8 cellular contexts compared by ENCODE assay signal in genomic region chr19:39448271-39448670, GRCh38. TPM values are rescaled to one million over a fixed set of nuclear protein-coding genes. Genes with fewer than 3 reads are reported as not detected.
DNase-seq lines count a peak whose midpoint lies in the region; ATAC-seq, FAIRE-seq and TF ChIP-seq lines count a peak whose summit lies in the region.

No MANE protein-coding gene starts in this region.

- H3K4me1 ChIP-seq in kidney (ENCODE audit: control insufficient read depth in 1 of 2, insufficient read depth in 1 of 2, low read depth in 1 of 2, low read length in 2 of 2) (peaks cover 0 to 18% of the 10 kb centered on the region in 2 donors), gastrocnemius medialis (peaks cover 18 to 29% of the 10 kb centered on the region in 2 donors)

- TF ChIP-seq POLR2A in gastrocnemius medialis (IDR thresholded peaks at IDR 0.05): no peak

- H3K27ac ChIP-seq in kidney (ENCODE audit: low read depth in 2 of 2, low read length in 2 of 2): no peak overlapping the region
- no peak overlapping the region for H3K27ac ChIP-seq in gastrocnemius medialis

- no peak for FAIRE-seq in kidney (lab: Jason Lieb, UNC)

- H3K9ac ChIP-seq in kidney (ENCODE audit: low read length in 2 of 2): no peak overlapping the region

- TF ChIP-seq CTCF in kidney (IDR thresholded peaks at IDR 0.05; ENCODE audit: borderline replicate concordance, extremely low read depth, insufficient read depth) (no peak), gastrocnemius medialis (IDR thresholded peaks at IDR 0.05 in 4 of 5, conservative IDR thresholded peaks at IDR 0.05 in 1 of 5) (no peak)

- H3K27me3 ChIP-seq in gastrocnemius medialis: no peaks in the 10 kb centered on the region

- H3K9me3 ChIP-seq in kidney (ENCODE audit: control insufficient read depth in 1 of 2, low read length in 2 of 2) (no peaks in the 10 kb centered on the region), gastrocnemius medialis (no peaks in the 10 kb centered on the region)

- H3K36me3 Mint-ChIP-seq in naive B cell: peaks cover 10 to 29% of the 10 kb centered on the region in 2 donors

- peaks cover 0 to 14% of the 10 kb centered on the region in 2 donors for H3K36me3 ChIP-seq in kidney (ENCODE audit: control insufficient read depth in 1 of 2, insufficient read depth in 2 of 2, low read length in 2 of 2)
- peaks cover 0 to 6% of the 10 kb centered on the region in 2 donors for H3K36me3 ChIP-seq in gastrocnemius medialis

- no peaks in the 10 kb centered on the region for H3K27me3 Mint-ChIP-seq in naive B cell

- in situ Hi-C loops in gastrocnemius medialis (cut with MboI; ENCODE audit: low sequenced_read_pairs in 4 of 4): loop anchor here in 2 of 4 donors (25.0 kb wide), 2 partner anchors 89 to 389 kb away; partner anchors contain the start of genes DYRK1B (in 2 of the 2), FBL (in 2 of the 2), EID2 (in 1 of the 2) and EID2B (in 1 of the 2)

- ATAC-seq in naive B cell (ENCODE audit: low read depth in 2 of 2) (peak; percentile 13 to 19), gastrocnemius medialis (no peak)

- H3K9me3 Mint-ChIP-seq in naive B cell: peaks cover 0 to 2% (median 0%) of the 10 kb centered on the region in 7 donors

- peak overlapping the region; percentile 52 to 100 (median 84) for H3K4me3 Mint-ChIP-seq in naive B cell

- peak; percentile 58 for DNase-seq in Daoy (ENCODE audit: low read depth)
- peak; percentile 64 for DNase-seq in HK-2 (ENCODE audit: unreplicated experiment)
- DNase-seq in activated T-cell treated with anti-CD3 and anti-CD28 coated beads, Interleukin-2, amount 50 U/mL, for 48 hours: peak; percentile 55 to 60
- DNase-seq in naive B cell: peak; percentile 43
- DNase-seq in NCI-H82 (lab: John Stamatoyannopoulos, UW): no peak
- DNase-seq in kidney: no peak
- DNase-seq in mesenteric fat pad (ENCODE audit: low spot score): no peak
- DNase-seq in gastrocnemius medialis: no peak

- intact Hi-C loops in kidney (cut with DNase I): no loop called here
- intact Hi-C loops in gastrocnemius medialis (cut with DNase I; ENCODE audit: low total_unique reads): loop anchor here (10.0 kb wide), 1 partner anchor 227 kb away; no protein-coding TSS in a partner anchor

- no peak overlapping the region for H3K4me3 ChIP-seq in kidney (ENCODE audit: low read length in 2 of 2)
- H3K4me3 ChIP-seq in gastrocnemius medialis: no peak overlapping the region

- H3K27ac Mint-ChIP-seq in naive B cell: peak overlapping the region; percentile 66 to 95 (median 85)

- peaks cover 63 to 89% (median 70%) of the 10 kb centered on the region in 3 donors for H3K4me1 Mint-ChIP-seq in naive B cell

RNA-seq across cellular contexts. Expression of gene SUPT5H, which starts 2.9 kb away (rescaled TPM):
- total RNA-seq in Daoy (2014; rRNA removed; shearing (Covaris generic)): 78.7 and 140 TPM in 2 replicates
- 100 to 1,000 TPM in 1 of 6 donors, 10 to 100 TPM in 5; 48.1 to 119 (median 81.6) TPM for polyA plus RNA-seq in naive B cell (ENCODE audit: low read depth in 6 of 6)
- total RNA-seq in kidney: 123 TPM
- 106 TPM for polyA plus RNA-seq in kidney (ENCODE audit: insufficient read depth, low read depth, low replicate concordance)
- 84.5 TPM for total RNA-seq in mesenteric fat pad
- 100 to 1,000 TPM in 2 of 4 donors, 10 to 100 TPM in 2; 60.7 to 148 (median 108) TPM for total RNA-seq in gastrocnemius medialis

RNA-seq across cellular contexts. Expression of gene RPS16, which starts 12.5 kb away (rescaled TPM):
- total RNA-seq in Daoy (2014; rRNA removed; shearing (Covaris generic)): 54.9 and 71.8 TPM in 2 replicates
- polyA plus RNA-seq in naive B cell (ENCODE audit: low read depth in 6 of 6): 1,000 to 10,000 TPM; 1,393 to 2,131 (median 1,793) TPM
- total RNA-seq in kidney: 1,461 TPM
- 1,965 TPM for polyA plus RNA-seq in kidney (ENCODE audit: insufficient read depth, low read depth, low replicate concordance)
- 1,454 TPM for total RNA-seq in mesenteric fat pad
- total RNA-seq in gastrocnemius medialis: 1,000 to 10,000 TPM; 1,066 to 1,636 (median 1,467) TPM

RNA-seq across cellular contexts. Expression of gene TIMM50, which starts 32.4 kb away (rescaled TPM):
- total RNA-seq in Daoy (2014; rRNA removed; shearing (Covaris generic)): 108 and 116 TPM in 2 replicates
- polyA plus RNA-seq in naive B cell (ENCODE audit: low read depth in 6 of 6) (10 to 100 TPM; 35.4 to 41.9 (median 37.0) TPM), kidney (ENCODE audit: insufficient read depth, low read depth, low replicate concordance) (74.4 TPM)
- total RNA-seq in kidney (52.4 TPM), mesenteric fat pad (58.4 TPM), gastrocnemius medialis (10 to 100 TPM; 66.9 to 97.6 (median 85.6) TPM)

RNA-seq across cellular contexts. Expression of gene PLEKHG2, which starts 35.8 kb away (rescaled TPM):
- total RNA-seq in Daoy (2014; rRNA removed; shearing (Covaris generic)): 3.0 and 6.9 TPM in 2 replicates
- polyA plus RNA-seq in naive B cell (ENCODE audit: low read depth in 6 of 6) (1 to 10 TPM in 5 of 6 donors, not detected in 1; 2.5 to 8.3 (median 4.7) TPM), kidney (ENCODE audit: insufficient read depth, low read depth, low replicate concordance) (8.5 TPM)
- total RNA-seq in kidney (29.7 TPM), mesenteric fat pad (56.4 TPM), gastrocnemius medialis (1 to 10 TPM; 1.3 to 3.6 (median 3.3) TPM)

RNA-seq across cellular contexts. Expression of gene ZFP36, which starts 41.6 kb away (rescaled TPM):
- total RNA-seq in Daoy (2014; rRNA removed; shearing (Covaris generic)): 0.21 and 2.1 TPM in 2 replicates
- 100 to 1,000 TPM; 291 to 784 (median 445) TPM for polyA plus RNA-seq in naive B cell (ENCODE audit: low read depth in 6 of 6)
- total RNA-seq in kidney: 132 TPM
- 87.9 TPM for polyA plus RNA-seq in kidney (ENCODE audit: insufficient read depth, low read depth, low replicate concordance)
- 1,383 TPM for total RNA-seq in mesenteric fat pad
- 100 to 1,000 TPM in 2 of 4 donors, 10 to 100 TPM in 2; 72.2 to 202 (median 132) TPM for total RNA-seq in gastrocnemius medialis

Comparison
In these comparisons a context has a peak if more than half of its experiments do, and no peak if none do; other contexts are left out.
1. DNase-seq: peak in Daoy (single experiment), HK-2 (single experiment), activated T-cell treated with anti-CD3 and anti-CD28 coated beads, Interleukin-2, amount 50 U/mL, for 48 hours (2 of 2) and naive B cell (single experiment); none in NCI-H82 (single experiment), kidney (single experiment), mesenteric fat pad (single experiment) and gastrocnemius medialis (0 of 2).
2. ATAC-seq: peak in naive B cell (2 of 2); none in gastrocnemius medialis (0 of 2).
3. RNA of gene RPS16, which starts 12.5 kb away (total RNA-seq): 1,066 to 1,636 TPM in gastrocnemius medialis, 1,461 TPM in kidney (single experiment) and 1,454 TPM in mesenteric fat pad (single experiment); 54.9 to 71.8 TPM in Daoy; every median in the first group is over 10 times any median in the second.